ENCODE assay signal across 33 cellular contexts in the genomic region with DNA sequence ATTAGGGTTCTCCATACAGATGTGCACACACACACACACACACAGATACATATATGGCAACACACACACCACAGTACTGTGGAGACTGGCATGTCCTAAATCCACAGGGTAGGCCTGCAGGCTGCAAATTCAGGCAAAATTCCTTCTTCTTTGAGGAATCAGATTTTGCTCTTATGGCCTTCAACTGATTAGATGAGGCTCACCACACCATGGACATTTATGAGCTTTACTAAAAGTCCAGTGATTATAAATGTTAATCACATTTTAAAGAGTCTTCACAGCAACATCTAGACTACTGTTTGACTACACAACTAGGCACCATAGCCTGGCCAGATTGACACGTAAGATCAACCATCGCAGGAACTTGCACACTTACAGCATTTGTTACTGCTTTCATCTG.
"Had no signal": no experiment of that assay in that cellular context is flagged by ENCODE, and none has a peak within 500 bp of the region (broad histone marks: within the 10 kb centered on the region; RNA-seq: fewer than 3 reads in every experiment).

No MANE protein-coding gene starts in this region.

- H3K36me3 ChIP-seq: adrenal gland, ascending aorta, brain microvascular endothelial cell, breast epithelium, cardiac muscle cell had no signal

- ATAC-seq: activated naive CD4-positive, alpha-beta T cell treated with anti-CD3 and anti-CD28 coated beads, Interleukin-2, amount 50 U/mL, for 72 hours; activated naive CD8-positive, alpha-beta T cell treated with anti-CD3 and anti-CD28 coated beads, Interleukin-2, amount 50 U/mL, for 24 hours; activated T-cell treated with anti-CD3 and anti-CD28 coated beads, Interleukin-2, amount 50 U/mL, for 4 hours; activated T-cell treated with anti-CD3 and anti-CD28 coated beads, Interleukin-2, amount 50 U/mL, for 72 hours; activated T-helper 17 cell treated with anti-CD3 and anti-CD28 coated beads, Interleukin-2, amount 50 U/mL, for 72 hours; body of pancreas had no signal

- H3K4me1 ChIP-seq: adrenal gland, ascending aorta, body of pancreas, breast epithelium had no signal

- H3K4me3 ChIP-seq: adrenal gland, ascending aorta, body of pancreas, breast epithelium, cardiac muscle cell had no signal

- H3K27ac ChIP-seq: adrenal gland, ascending aorta, body of pancreas, brain microvascular endothelial cell, breast epithelium, cardiac muscle cell had no signal

- H3K27me3 ChIP-seq: adrenal gland, ascending aorta, body of pancreas, brain microvascular endothelial cell, breast epithelium had no signal

- DNase-seq: activated effector memory CD4-positive, alpha-beta T cell treated with anti-CD3 and anti-CD28 coated beads, Interleukin-2, amount 50 U/mL, for 16 hours; activated effector memory CD4-positive, alpha-beta T cell treated with Interleukin-2 at 50 U/mL for 16 hours; activated gamma-delta T cell; activated gamma-delta T cell treated with Interleukin-2 at 50 U/mL for 16 hours; activated naive CD4-positive, alpha-beta T cell; activated naive CD4-positive, alpha-beta T cell treated with anti-CD3 and anti-CD28 coated beads for 36 hours; activated naive CD4-positive, alpha-beta T cell treated with anti-CD3 and anti-CD28 coated beads, Interleukin-2, amount 10 ng/mL, durations not matched to agents 7 days and 5 days; activated naive CD4-positive, alpha-beta T cell treated with anti-CD3 and anti-CD28 coated beads, Interleukin-2, amount 50 U/mL, for 16 hours; activated naive CD4-positive, alpha-beta T cell treated with Interleukin-2 at 50 U/mL for 16 hours; activated naive CD8-positive, alpha-beta T cell treated with anti-CD3 and anti-CD28 coated beads for 36 hours; activated naive CD8-positive, alpha-beta T cell treated with anti-CD3 and anti-CD28 coated beads, Interleukin-2, amount 10 ng/mL, durations not matched to agents 7 days and 5 days; activated naive CD8-positive, alpha-beta T cell treated with anti-CD3 and anti-CD28 coated beads, Interleukin-2, amount 50 U/mL, for 24 hours; activated T-cell treated with anti-CD3 and anti-CD28 coated beads, Interleukin-2, amount 50 U/mL, for 1 hour; activated T-cell treated with anti-CD3 and anti-CD28 coated beads, Interleukin-2, amount 50 U/mL, for 24 hours; activated T-cell treated with anti-CD3 and anti-CD28 coated beads, Interleukin-2, amount 50 U/mL, for 4 hours; activated T-cell treated with anti-CD3 and anti-CD28 coated beads, Interleukin-2, amount 50 U/mL, for 48 hours; activated T-cell treated with anti-CD3 and anti-CD28 coated beads, Interleukin-2, amount 50 U/mL, for 72 hours; adrenal gland; amniotic stem cell; amygdala; anterior cingulate cortex; aorta; body of pancreas; brain microvascular endothelial cell; caudate nucleus; central memory CD4-positive, alpha-beta T cell; cerebellar nuclear complex had no signal

- FAIRE-seq: bronchial epithelial cell had no signal

- H3K9me3 ChIP-seq: adrenal gland, ascending aorta, body of pancreas had no signal
